34 cellular contexts compared by ENCODE assay signal in the genomic region with DNA sequence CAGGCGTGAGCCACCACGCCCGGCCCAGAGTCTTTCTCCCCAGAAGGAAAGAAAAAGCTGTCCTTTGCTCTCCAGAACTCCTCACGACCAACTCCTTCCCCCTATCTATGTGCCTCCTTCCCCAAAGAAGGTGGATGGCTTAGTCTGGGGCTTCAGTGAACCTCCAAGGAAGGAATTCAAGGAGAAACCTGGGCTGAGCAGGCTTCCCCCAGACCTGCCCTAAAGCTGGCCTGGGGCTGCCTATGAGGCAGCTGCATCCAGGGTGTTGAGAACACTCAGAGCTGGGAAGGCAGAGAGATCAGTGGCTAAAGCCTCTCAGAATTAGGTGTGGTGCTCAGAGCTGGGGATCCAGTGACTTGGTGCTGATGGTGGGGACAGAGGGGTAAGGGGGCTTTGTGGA. TPM values are rescaled to one million over a fixed set of nuclear protein-coding genes. Genes with fewer than 3 reads are reported as not detected.
DNase-seq lines count a peak whose midpoint lies in the region; ATAC-seq and TF ChIP-seq lines count a peak whose summit lies in the region.
"Had no signal": no experiment of that assay in that cellular context is flagged by ENCODE, and none has a peak within 500 bp of the region (broad histone marks: within the 10 kb centered on the region; RNA-seq: fewer than 3 reads in every experiment).

No MANE protein-coding gene starts in this region.

- peaks cover 15% of the 10 kb centered on the region for H3K4me1 Mint-ChIP-seq in MCF 10A (ENCODE audit: insufficient read depth, unreplicated experiment)

- DNase-seq in D341Med (ENCODE audit: low spot score), result peak; percentile 33
- no peak for DNase-seq in MCF 10A (ENCODE audit: unreplicated experiment)
- no peak for DNase-seq in right lobe of liver
- DNase-seq in NCI-H2171 (lab: John Stamatoyannopoulos, UW), result no peak
- DNase-seq in posterior vena cava (ENCODE audit: low spot score), result no peak
- DNase-seq in H7, result no peak
- no peak for DNase-seq in MV-4-11 (lab: John Stamatoyannopoulos, UW)
- DNase-seq: activated CD4-positive, alpha-beta T cell treated with anti-CD3 and anti-CD28 coated beads, Interleukin-2, amount 50 U/mL, for 48 hours; activated naive CD4-positive, alpha-beta T cell treated with anti-CD3 and anti-CD28 coated beads for 36 hours; CD4-positive, CD25-positive, alpha-beta regulatory T cell; effector CD4-positive, alpha-beta T cell; left colon; naive B cell; NCI-H1105 treated with DMSO at 0.1 percent for 48 hours; NCI-H2029 treated with DMSO at 0.1 percent for 48 hours; NCI-H2227 treated with DMSO at 0.1 percent for 48 hours; nucleus accumbens; spleen; substantia nigra; uterus had no signal

- no peak overlapping the region for H3K4me3 ChIP-seq in right lobe of liver
- H3K4me3 ChIP-seq in skin epidermis, result no peak overlapping the region
- H3K4me3 ChIP-seq in H7 (ENCODE audit: insufficient read depth, low read depth, low read length), result no peak overlapping the region
- H3K4me3 ChIP-seq: SK-N-MC, spleen, uterus had no signal

- peaks cover 19% of the 10 kb centered on the region for H3K36me3 Mint-ChIP-seq in MCF 10A (ENCODE audit: insufficient read depth, unreplicated experiment)
- H3K36me3 Mint-ChIP-seq: CD4-positive, CD25-positive, alpha-beta regulatory T cell; naive B cell had no signal

- peak overlapping the region; percentile 50 for H3K4me3 Mint-ChIP-seq in MCF 10A (ENCODE audit: unreplicated experiment)
- H3K4me3 Mint-ChIP-seq: activated naive CD4-positive, alpha-beta T cell treated with anti-CD3 and anti-CD28 coated beads for 36 hours; activated T-helper 1 cell treated with anti-CD3 and anti-CD28 coated beads, Interleukin-12 subunit alpha, Interleukin-12 subunit beta, Interleukin-2, Interleukin-4 antibody, amounts not matched to agents 30 ng/mL and 10 ng/mL and 1 ng/mL, durations not matched to agents 14 hours and 24 hours and 36 hours; IgD-negative memory B cell; memory B cell; T-helper 1 cell treated with Interleukin-12 subunit alpha and Interleukin-12 subunit beta and Interleukin-4 antibody, amounts not matched to agents 30 μg/mL and 1 μg/mL, for 36 hours had no signal

- 100% methylated on average over 3 of the region's 4 CpGs for WGBS in right lobe of liver (ENCODE audit: insufficient coverage, low coverage, low lambda C conversion rate, missing lambda C conversion rate)

- H3K27ac ChIP-seq in right lobe of liver (peak overlapping the region in 2 of 3 donors; percentile 62 to 71), skin epidermis (peak overlapping the region in 13 of 21 experiments; percentile 17 to 89 (median 70))
- H3K27ac ChIP-seq: SK-N-MC, spleen, uterus had no signal

- H3K27ac Mint-ChIP-seq in MCF 10A (ENCODE audit: low read depth, unreplicated experiment), result peak overlapping the region; percentile 93
- H3K27ac Mint-ChIP-seq: activated naive CD4-positive, alpha-beta T cell treated with anti-CD3 and anti-CD28 coated beads for 36 hours; activated T-helper 1 cell treated with anti-CD3 and anti-CD28 coated beads, Interleukin-12 subunit alpha, Interleukin-12 subunit beta, Interleukin-2, Interleukin-4 antibody, amounts not matched to agents 30 ng/mL and 10 ng/mL and 1 ng/mL, durations not matched to agents 14 hours and 24 hours and 36 hours; IgD-negative memory B cell; memory B cell; naive B cell; T-helper 1 cell treated with Interleukin-12 subunit alpha and Interleukin-12 subunit beta and Interleukin-4 antibody, amounts not matched to agents 30 μg/mL and 1 μg/mL, for 36 hours had no signal

- POLR2A ChIA-PET in MCF 10A (lab: Yijun Ruan, JAX), result interaction anchor here (0.6 to 6.5 kb wide), 11 partner anchors 12 to 279 kb away, joined by 3 to 76 read pairs (median 5); partner anchors contain the start of genes EME1, LRRC59, MRPL27 and PPP1R9B

- H3K36me3 ChIP-seq in right lobe of liver (no peaks in the 10 kb centered on the region), H7 (replicated peaks; ENCODE audit: control insufficient read depth, insufficient read depth, low read length) (no peaks in the 10 kb centered on the region; the same call in 1 of the 2 replicates)
- H3K36me3 ChIP-seq: uterus had no signal

- peaks cover 0 to 33% (median 14%) of the 10 kb centered on the region in 4 donors for H3K4me1 ChIP-seq in right lobe of liver

- H3K27me3 ChIP-seq in right lobe of liver (no peaks in the 10 kb centered on the region), H7 (ENCODE audit: control insufficient read depth, insufficient read depth, low read length) (peaks cover 7% of the 10 kb centered on the region)
- H3K27me3 ChIP-seq: spleen, uterus had no signal

- no peaks in the 10 kb centered on the region for H3K9me3 ChIP-seq in right lobe of liver
- H3K9me3 ChIP-seq: spleen, uterus had no signal

- no TSS peak for BruUV-seq in MCF 10A (replicated peaks; lab: Mats Ljungman, UMichigan)

- no peak for ATAC-seq in right lobe of liver
- ATAC-seq: activated CD4-positive, CD25-positive, alpha-beta regulatory T cell treated with anti-CD3 and anti-CD28 coated beads, Interleukin-2, amount 50 U/mL, for 24 hours; left colon had no signal

- no peak for TF ChIP-seq POLR2A in right lobe of liver (IDR thresholded peaks at IDR 0.05)

- intact Hi-C loops in MCF 10A (cut with micrococcal nuclease) (no loop called here), right lobe of liver (cut with DNase I) (loop anchor here in 1 of 2 donors (5.0 kb wide), 1 partner anchor 48 kb away; the partner anchor contains the start of gene RSAD1), posterior vena cava (cut with DNase I) (no loop called here)

- CTCF ChIA-PET in MCF 10A (lab: Yijun Ruan, JAX), result interaction anchor here (0.6 to 1.6 kb wide), 5 partner anchors 13 to 108 kb away, joined by 3 to 5 read pairs (median 4); no protein-coding TSS in a partner anchor

- H3K9me3 Mint-ChIP-seq in MCF 10A (ENCODE audit: unreplicated experiment), result no peaks in the 10 kb centered on the region
- H3K9me3 Mint-ChIP-seq: activated naive CD4-positive, alpha-beta T cell treated with anti-CD3 and anti-CD28 coated beads for 36 hours; activated T-helper 1 cell treated with anti-CD3 and anti-CD28 coated beads, Interleukin-12 subunit alpha, Interleukin-12 subunit beta, Interleukin-2, Interleukin-4 antibody, amounts not matched to agents 30 ng/mL and 10 ng/mL and 1 ng/mL, durations not matched to agents 14 hours and 24 hours and 36 hours; CD4-positive, CD25-positive, alpha-beta regulatory T cell; IgD-negative memory B cell; memory B cell; naive B cell; T-helper 1 cell treated with Interleukin-12 subunit alpha and Interleukin-12 subunit beta and Interleukin-4 antibody, amounts not matched to agents 30 μg/mL and 1 μg/mL, for 36 hours had no signal

- H3K27me3 Mint-ChIP-seq in MCF 10A (ENCODE audit: insufficient read depth, unreplicated experiment), result no peaks in the 10 kb centered on the region
- H3K27me3 Mint-ChIP-seq: CD4-positive, CD25-positive, alpha-beta regulatory T cell; IgD-negative memory B cell; memory B cell; naive B cell had no signal

- TF ChIP-seq CTCF in MCF 10A (IDR thresholded peaks at IDR 0.05; ENCODE audit: unreplicated experiment), result no peak
- TF ChIP-seq CTCF in right lobe of liver (IDR thresholded peaks at IDR 0.05), result no peak

RNA-seq across cellular contexts. Expression of gene ACSF2, which starts 3.8 kb away (rescaled TPM):
- total RNA-seq in MCF 10A (2022) (10.5 and 17.8 TPM in 2 replicates), right lobe of liver (10 to 100 TPM; 25.1 to 60.9 (median 36.9) TPM), posterior vena cava (10 to 100 TPM; 13.9 to 14.9 TPM)
- 14.8 and 16.2 TPM in 2 replicates for total RNA-seq in H7 (2014; rRNA removed; shearing (Covaris generic))

RNA-seq across cellular contexts. Expression of gene LRRC59, which starts 32.5 kb away (rescaled TPM):
- total RNA-seq in MCF 10A (2022), result 306 and 344 TPM in 2 replicates
- total RNA-seq in right lobe of liver, result 100 to 1,000 TPM in 2 of 6 experiments, 10 to 100 TPM in 4; 36.0 to 125 (median 64.0) TPM
- total RNA-seq in posterior vena cava, result 10 to 100 TPM; 66.1 to 93.6 TPM
- total RNA-seq in H7 (2014; rRNA removed; shearing (Covaris generic)), result 105 and 119 TPM in 2 replicates

RNA-seq across cellular contexts. Expression of gene CHAD, which starts 38.9 kb away (rescaled TPM):
- total RNA-seq in MCF 10A (2022) (not detected in 2 replicates), right lobe of liver (10 to 100 TPM in 2 of 6 experiments, 1 to 10 TPM in 4; 1.0 to 11.3 (median 3.8) TPM), posterior vena cava (under 1 TPM in 1 of 2 donors, not detected in 1; 0.46 TPM)
- not detected in 2 replicates for total RNA-seq in H7 (2014; rRNA removed; shearing (Covaris generic))
- total RNA-seq: A172; activated naive CD4-positive, alpha-beta T cell treated with anti-CD3 and anti-CD28 coated beads for 36 hours; activated T-helper 1 cell treated with anti-CD3 and anti-CD28 coated beads, Interleukin-12 subunit alpha, Interleukin-12 subunit beta, Interleukin-2, Interleukin-4 antibody, amounts not matched to agents 30 ng/mL and 10 ng/mL and 1 ng/mL, durations not matched to agents 14 hours and 24 hours and 36 hours; bronchial epithelial cell; CD4-positive, CD25-positive, alpha-beta regulatory T cell; epithelial cell of proximal tubule; fibroblast of villous mesenchyme; G401; H1; RPMI7951; uterus had no signal

RNA-seq across cellular contexts. Expression of gene RSAD1, which starts 48.9 kb away (rescaled TPM):
- total RNA-seq in MCF 10A (2022) (25.2 and 28.7 TPM in 2 replicates), right lobe of liver (10 to 100 TPM; 17.9 to 26.6 (median 23.4) TPM), posterior vena cava (10 to 100 TPM; 24.9 to 25.4 TPM)
- 28.4 and 38.1 TPM in 2 replicates for total RNA-seq in H7 (2014; rRNA removed; shearing (Covaris generic))

RNA-seq across cellular contexts. Expression of gene EME1, which starts 56.8 kb away (rescaled TPM):
- total RNA-seq in MCF 10A (2022) (6.0 and 6.7 TPM in 2 replicates), right lobe of liver (1 to 10 TPM in 1 of 6 experiments, under 1 TPM in 3, not detected in 2; 0.12 to 1.3 (median 0.66) TPM), posterior vena cava (1 to 10 TPM in 1 of 2 donors, under 1 TPM in 1; 0.62 to 1.4 TPM)
- total RNA-seq in H7 (2014; rRNA removed; shearing (Covaris generic)), result 21.7 and 28.2 TPM in 2 replicates
